Comparison of ENCODE assay signal across 1 cellular context in genomic region chr22:30232716-30233218, GRCh38.
TF ChIP-seq lines count a peak whose summit lies in the region.

No MANE protein-coding gene starts in this region.

TF ChIP-seq in GM23338, 12 proteins besides CTCF, POLR2A, EP300 and RAD21 (continued from another document):
- TF ChIP-seq ZNF462 (CRISPR knock-in tag; IDR thresholded peaks at IDR 0.05) (no peak), ZNF114 (CRISPR knock-in tag; IDR thresholded peaks at IDR 0.05) (no peak), STAT1 (IDR thresholded peaks at IDR 0.05; ENCODE audit: unreplicated experiment) (no peak), ETS1 (IDR thresholded peaks at IDR 0.05) (no peak), JUNB (IDR thresholded peaks at IDR 0.05; ENCODE audit: unreplicated experiment) (no peak), NANOG (IDR thresholded peaks at IDR 0.05; ENCODE audit: borderline replicate concordance) (no peak), EZH2 (IDR thresholded peaks at IDR 0.05; ENCODE audit: low read depth, unreplicated experiment) (no peak), ZNF331 (CRISPR knock-in tag; IDR thresholded peaks at IDR 0.05; ENCODE audit: low read depth) (no peak), CREB1 (CRISPR knock-in tag; IDR thresholded peaks at IDR 0.05; ENCODE audit: low read depth) (no peak)
